In genomic region chr1:235079443-235079967, GRCh38 we compare ENCODE assay signal across 10 cellular contexts. TPM values are rescaled to one million over a fixed set of nuclear protein-coding genes. Genes with fewer than 3 reads are reported as not detected.
DNase-seq lines count a peak whose midpoint lies in the region; ATAC-seq and TF ChIP-seq lines count a peak whose summit lies in the region.
"Had no signal": no experiment of that assay in that cellular context is flagged by ENCODE, and none has a peak within 500 bp of the region (broad histone marks: within the 10 kb centered on the region; RNA-seq: fewer than 3 reads in every experiment).

No MANE protein-coding gene starts in this region.

- H3K4me1 Mint-ChIP-seq in T-helper 2 cell treated with Interferon-gamma antibody and Interleukin-4, amounts not matched to agents 5 μg/mL and 100 μg/mL, for 36 hours (ENCODE audit: low read depth): peaks cover 51% of the 10 kb centered on the region

- H3K27ac ChIP-seq in left ventricle myocardium inferior (replicated peaks): peak overlapping the region; percentile 94
- peak overlapping the region; percentile 66 for H3K27ac ChIP-seq in upper lobe of right lung
- H3K27ac ChIP-seq: cardiac muscle cell had no signal

- no peaks in the 10 kb centered on the region for H3K27me3 Mint-ChIP-seq in T-helper 2 cell treated with Interferon-gamma antibody and Interleukin-4, amounts not matched to agents 5 μg/mL and 100 μg/mL, for 36 hours (ENCODE audit: low read depth)

- H3K4me1 ChIP-seq in left ventricle myocardium inferior (peaks cover 85% of the 10 kb centered on the region), upper lobe of right lung (peaks cover 73% of the 10 kb centered on the region)

- H3K36me3 Mint-ChIP-seq in T-helper 2 cell treated with Interferon-gamma antibody and Interleukin-4, amounts not matched to agents 5 μg/mL and 100 μg/mL, for 36 hours (ENCODE audit: low read depth): no peaks in the 10 kb centered on the region

- H3K4me3 ChIP-seq in left ventricle myocardium inferior: no peak overlapping the region
- no peak overlapping the region for H3K4me3 ChIP-seq in upper lobe of right lung
- H3K4me3 ChIP-seq: cardiac muscle cell had no signal

- ATAC-seq in Right ventricle myocardium inferior (no peak), left colon (peak; percentile 76), upper lobe of right lung (peak; percentile 62), GM21360 (IDR thresholded peaks at IDR 0.05; ENCODE audit: unreplicated experiment) (no peak), GM21447 (IDR thresholded peaks at IDR 0.05; ENCODE audit: unreplicated experiment) (no peak)

- TF ChIP-seq CTCF in left ventricle myocardium inferior (IDR thresholded peaks at IDR 0.05; ENCODE audit: borderline replicate concordance) (no peak), upper lobe of right lung (IDR thresholded peaks at IDR 0.05) (no peak)

- H3K9me3 ChIP-seq in left ventricle myocardium inferior (replicated peaks) (no peaks in the 10 kb centered on the region), upper lobe of right lung (no peaks in the 10 kb centered on the region)

- DNase-seq in left ventricle myocardium inferior (no peak), Right ventricle myocardium inferior (ENCODE audit: missing footprints) (no peak), RKO (ENCODE audit: low spot score) (peak; percentile 60), left colon (peak; percentile 82 to 95), upper lobe of right lung (peak; percentile 90)
- no peak for DNase-seq in T-helper 2 cell treated with Interferon-gamma antibody and Interleukin-4, amounts not matched to agents 5 μg/mL and 100 μg/mL, for 36 hours (ENCODE audit: low spot score)
- DNase-seq: NCI-H1694 treated with DMSO at 0.1 percent for 48 hours had no signal

- H3K36me3 ChIP-seq in left ventricle myocardium inferior (no peaks in the 10 kb centered on the region), upper lobe of right lung (no peaks in the 10 kb centered on the region)
- H3K36me3 ChIP-seq: cardiac muscle cell had no signal

- no peak overlapping the region for H3K27ac Mint-ChIP-seq in T-helper 2 cell treated with Interferon-gamma antibody and Interleukin-4, amounts not matched to agents 5 μg/mL and 100 μg/mL, for 36 hours

- H3K9me3 Mint-ChIP-seq in T-helper 2 cell treated with Interferon-gamma antibody and Interleukin-4, amounts not matched to agents 5 μg/mL and 100 μg/mL, for 36 hours: no peaks in the 10 kb centered on the region

- no peak overlapping the region for H3K4me3 Mint-ChIP-seq in T-helper 2 cell treated with Interferon-gamma antibody and Interleukin-4, amounts not matched to agents 5 μg/mL and 100 μg/mL, for 36 hours

- intact Hi-C loops in left ventricle myocardium inferior (cut with micrococcal nuclease) (loop anchor here (5.0 kb wide), 2 partner anchors 162 to 357 kb away; no protein-coding TSS in a partner anchor), Right ventricle myocardium inferior (cut with DNase I) (loop anchor here (5.0 kb wide), 1 partner anchor 542 kb away; no protein-coding TSS in a partner anchor), left colon (cut with DNase I, micrococcal nuclease) (no loop called here), upper lobe of right lung (cut with DNase I) (loop anchor here (10.0 kb wide), 1 partner anchor 355 kb away; no protein-coding TSS in a partner anchor)

- H3K27me3 ChIP-seq in left ventricle myocardium inferior (ENCODE audit: low read depth) (no peaks in the 10 kb centered on the region), upper lobe of right lung (no peaks in the 10 kb centered on the region)
- H3K27me3 ChIP-seq: cardiac muscle cell had no signal

RNA-seq across cellular contexts. Expression of gene TOMM20, which starts 49.1 kb away (rescaled TPM):
- 84.1 TPM for total RNA-seq in left ventricle myocardium inferior
- total RNA-seq in Right ventricle myocardium inferior: 81.9 TPM
- 100 to 1,000 TPM in 1 of 2 donors, 10 to 100 TPM in 1; 84.6 to 108 TPM for total RNA-seq in left colon
- 87.4 TPM for total RNA-seq in upper lobe of right lung

Comparison
In these comparisons a context has a peak if more than half of its experiments do, and no peak if none do; other contexts are left out.
1. DNase-seq: peak in RKO (single experiment), left colon (2 of 2) and upper lobe of right lung (single experiment); none in left ventricle myocardium inferior (single experiment), Right ventricle myocardium inferior (single experiment) and T-helper 2 cell treated with Interferon-gamma antibody and Interleukin-4, amounts not matched to agents 5 μg/mL and 100 μg/mL, for 36 hours (single experiment).
2. ATAC-seq: peak in left colon (single experiment) and upper lobe of right lung (single experiment); none in Right ventricle myocardium inferior (single experiment), GM21360 (single experiment) and GM21447 (single experiment).
3. intact Hi-C loops: an anchor here in left ventricle myocardium inferior (5.0 kb wide), Right ventricle myocardium inferior (5.0 kb wide) and upper lobe of right lung (10.0 kb wide); none called in left colon.